Comparison of ENCODE assay signal across 8 cellular contexts in the genomic region with DNA sequence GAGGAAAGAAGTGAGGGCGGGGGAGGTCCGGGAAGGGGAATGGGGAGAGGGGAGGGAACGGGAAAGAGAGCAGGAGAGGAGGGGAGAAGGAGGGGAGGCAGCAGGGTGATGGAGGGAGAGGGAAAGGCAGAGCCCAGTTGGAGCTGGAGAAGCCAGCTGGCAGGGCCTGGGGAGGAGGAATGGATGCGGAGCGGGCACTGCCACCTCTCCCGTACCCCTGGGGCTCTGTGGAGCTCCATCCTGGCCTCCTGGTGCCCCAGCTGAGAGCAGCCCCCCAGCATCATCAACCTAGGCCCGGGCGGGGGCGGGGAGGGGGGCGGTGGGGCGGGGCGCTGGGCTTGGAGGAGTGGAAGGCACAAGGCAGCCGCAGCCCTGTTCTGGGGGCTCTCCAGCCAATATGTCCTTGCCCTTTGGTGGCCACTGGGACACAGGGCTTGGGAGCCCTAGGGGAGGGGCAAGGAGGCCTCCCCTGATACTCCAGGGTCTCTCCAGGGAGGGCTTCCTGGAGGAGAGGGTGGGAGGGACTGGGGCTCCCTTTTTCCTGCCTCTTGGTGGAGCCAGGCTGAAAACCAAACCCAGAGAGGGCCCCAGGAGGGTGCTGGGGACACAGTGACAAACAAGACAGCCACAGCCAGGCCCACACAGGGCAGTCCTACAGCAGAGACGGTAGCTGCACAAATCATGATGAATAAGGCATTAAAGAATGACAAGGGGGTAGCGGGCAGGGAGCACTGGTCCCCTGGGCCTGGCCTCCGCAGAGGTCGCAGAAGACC.
DNase-seq lines count a peak whose midpoint lies in the region; ATAC-seq and TF ChIP-seq lines count a peak whose summit lies in the region.

No MANE protein-coding gene starts in this region.

- H3K4me3 Mint-ChIP-seq in T-helper 1 cell treated with Interleukin-12 subunit alpha and Interleukin-12 subunit beta and Interleukin-4 antibody, amounts not matched to agents 30 μg/mL and 1 μg/mL, for 36 hours: peak overlapping the region; percentile 81

- H3K9me3 ChIP-seq in neuron (ENCODE audit: low read length): no peaks in the 10 kb centered on the region

- H3K4me3 ChIP-seq in fibroblast of pulmonary artery (replicated peaks; ENCODE audit: low read depth, low read length) (peak overlapping the region; percentile 62), neuron (ENCODE audit: low read length) (peak overlapping the region; percentile 50)

- H3K4me1 Mint-ChIP-seq in T-helper 1 cell treated with Interleukin-12 subunit alpha and Interleukin-12 subunit beta and Interleukin-4 antibody, amounts not matched to agents 30 μg/mL and 1 μg/mL, for 36 hours (ENCODE audit: low read depth): peaks cover 18% of the 10 kb centered on the region

- peak overlapping the region; percentile 91 for H3K27ac Mint-ChIP-seq in T-helper 1 cell treated with Interleukin-12 subunit alpha and Interleukin-12 subunit beta and Interleukin-4 antibody, amounts not matched to agents 30 μg/mL and 1 μg/mL, for 36 hours

- no peaks in the 10 kb centered on the region for H3K36me3 ChIP-seq in neuron (ENCODE audit: insufficient read depth, low read length)

- DNase-seq in T-helper 1 cell (no peak), fibroblast of pulmonary artery (ENCODE audit: low read depth) (no peak), GM10266 (ENCODE audit: extremely low spot score) (no peak)
- DNase-seq in effector CD8-positive, alpha-beta T cell (lab: John Stamatoyannopoulos, UW): no peak

- TF ChIP-seq CTCF in fibroblast of pulmonary artery (IDR thresholded peaks at IDR 0.05; ENCODE audit: low read length, missing control alignments) (no peak), GM10266 (IDR thresholded peaks at IDR 0.05; ENCODE audit: control insufficient read depth, insufficient read depth, low read depth, missing control alignments) (no peak)

- no peaks in the 10 kb centered on the region for H3K27me3 Mint-ChIP-seq in T-helper 1 cell treated with Interleukin-12 subunit alpha and Interleukin-12 subunit beta and Interleukin-4 antibody, amounts not matched to agents 30 μg/mL and 1 μg/mL, for 36 hours (ENCODE audit: low read depth)

- H3K4me1 ChIP-seq in neuron (ENCODE audit: insufficient read depth, low read length): peaks cover 68% of the 10 kb centered on the region

- no peak overlapping the region for H2AFZ ChIP-seq in neuron (ENCODE audit: low read depth, low read length)

- peaks cover 27% of the 10 kb centered on the region for H3K36me3 Mint-ChIP-seq in T-helper 1 cell treated with Interleukin-12 subunit alpha and Interleukin-12 subunit beta and Interleukin-4 antibody, amounts not matched to agents 30 μg/mL and 1 μg/mL, for 36 hours (ENCODE audit: low read depth)

- no peaks in the 10 kb centered on the region for H3K27me3 ChIP-seq in neuron (ENCODE audit: insufficient read depth, low read length)

- H3K9me3 Mint-ChIP-seq in T-helper 1 cell treated with Interleukin-12 subunit alpha and Interleukin-12 subunit beta and Interleukin-4 antibody, amounts not matched to agents 30 μg/mL and 1 μg/mL, for 36 hours: no peaks in the 10 kb centered on the region

- ATAC-seq in SK-N-SH treated with all-trans-retinoic acid at 6 μM for 48 hours (peak; percentile 40), GM21447 (IDR thresholded peaks at IDR 0.05; ENCODE audit: unreplicated experiment) (no peak)

TF ChIP-seq in SK-N-SH treated with all-trans-retinoic acid at 6 μM for 48 hours, 23 proteins besides CTCF, POLR2A, EP300 and RAD21:
- TF ChIP-seq TOX (CRISPR knock-in tag; IDR thresholded peaks at IDR 0.05; ENCODE audit: borderline replicate concordance) (no peak), ZNF70 (CRISPR knock-in tag; IDR thresholded peaks at IDR 0.05) (0 out of 2 replicates have a peak, but pooled peaks have one; percentile 5), PPARA (CRISPR knock-in tag; IDR thresholded peaks at IDR 0.05; ENCODE audit: borderline replicate concordance) (no peak), ZFP3 (CRISPR knock-in tag; IDR thresholded peaks at IDR 0.05) (no peak)
- TF ChIP-seq, protein P1, sequence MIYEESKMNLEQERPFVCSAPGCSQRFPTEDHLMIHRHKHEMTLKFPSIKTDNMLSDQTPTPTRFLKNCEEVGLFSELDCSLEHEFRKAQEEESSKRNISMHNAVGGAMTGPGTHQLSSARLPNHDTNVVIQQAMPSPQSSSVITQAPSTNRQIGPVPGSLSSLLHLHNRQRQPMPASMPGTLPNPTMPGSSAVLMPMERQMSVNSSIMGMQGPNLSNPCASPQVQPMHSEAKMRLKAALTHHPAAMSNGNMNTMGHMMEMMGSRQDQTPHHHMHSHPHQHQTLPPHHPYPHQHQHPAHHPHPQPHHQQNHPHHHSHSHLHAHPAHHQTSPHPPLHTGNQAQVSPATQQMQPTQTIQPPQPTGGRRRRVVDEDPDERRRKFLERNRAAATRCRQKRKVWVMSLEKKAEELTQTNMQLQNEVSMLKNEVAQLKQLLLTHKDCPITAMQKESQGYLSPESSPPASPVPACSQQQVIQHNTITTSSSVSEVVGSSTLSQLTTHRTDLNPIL (CRISPR knock-in tag; IDR thresholded peaks at IDR 0.05; ENCODE audit: low read depth): 0 out of 2 replicates have a peak, but pooled peaks have one; percentile 28
TF ChIP-seq in SK-N-SH treated with all-trans-retinoic acid at 6 μM for 48 hours: peak in this region for 2.
